8 cellular contexts compared by ENCODE assay signal in genomic region chr17:50507871-50508572, GRCh38. TPM values are rescaled to one million over a fixed set of nuclear protein-coding genes. Genes with fewer than 3 reads are reported as not detected.
DNase-seq lines count a peak whose midpoint lies in the region; ATAC-seq and TF ChIP-seq lines count a peak whose summit lies in the region.

A gene with protein sequence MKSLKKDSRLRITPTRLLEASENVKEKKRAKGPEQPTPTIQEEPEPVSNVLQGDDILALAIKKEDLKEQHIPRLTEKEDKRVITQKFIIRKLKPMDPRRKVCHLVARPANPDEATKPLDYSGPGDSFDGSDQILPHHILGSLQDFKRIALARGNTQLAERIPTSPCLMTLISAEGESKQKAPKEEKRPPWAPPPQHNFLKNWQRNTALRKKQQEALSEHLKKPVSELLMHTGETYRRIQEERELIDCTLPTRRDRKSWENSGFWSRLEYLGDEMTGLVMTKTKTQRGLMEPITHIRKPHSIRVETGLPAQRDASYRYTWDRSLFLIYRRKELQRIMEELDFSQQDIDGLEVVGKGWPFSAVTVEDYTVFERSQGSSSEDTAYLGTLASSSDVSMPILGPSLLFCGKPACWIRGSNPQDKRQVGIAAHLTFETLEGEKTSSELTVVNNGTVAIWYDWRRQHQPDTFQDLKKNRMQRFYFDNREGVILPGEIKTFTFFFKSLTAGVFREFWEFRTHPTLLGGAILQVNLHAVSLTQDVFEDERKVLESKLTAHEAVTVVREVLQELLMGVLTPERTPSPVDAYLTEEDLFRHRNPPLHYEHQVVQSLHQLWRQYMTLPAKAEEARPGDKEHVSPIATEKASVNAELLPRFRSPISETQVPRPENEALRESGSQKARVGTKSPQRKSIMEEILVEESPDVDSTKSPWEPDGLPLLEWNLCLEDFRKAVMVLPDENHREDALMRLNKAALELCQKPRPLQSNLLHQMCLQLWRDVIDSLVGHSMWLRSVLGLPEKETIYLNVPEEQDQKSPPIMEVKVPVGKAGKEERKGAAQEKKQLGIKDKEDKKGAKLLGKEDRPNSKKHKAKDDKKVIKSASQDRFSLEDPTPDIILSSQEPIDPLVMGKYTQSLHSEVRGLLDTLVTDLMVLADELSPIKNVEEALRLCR (plus strand): TSS chr17:50508439. CDS start chr17:50508675, 236 bp downstream.

- peak; percentile 63 for ATAC-seq in lung (ENCODE audit: insufficient read depth, low FRiP score)

- TF ChIP-seq CTCF in lung (IDR thresholded peaks at IDR 0.05; ENCODE audit: control extremely low read depth, extremely low read depth): no peak

- peak; percentile 46 to 87 for DNase-seq in NCI-H526 (lab: John Stamatoyannopoulos, UW)
- DNase-seq in NCI-H526 treated with DMSO at 0.1 percent for 48 hours (lab: John Stamatoyannopoulos, UW): no peak
- peak; percentile 62 for DNase-seq in NCI-H2196 treated with DMSO at 0.1 percent for 48 hours (lab: John Stamatoyannopoulos, UW; ENCODE audit: unreplicated experiment)
- DNase-seq in activated CD8-positive, alpha-beta memory T cell treated with anti-CD3 and anti-CD28 coated beads for 1 hour (ENCODE audit: extremely low read depth in 1 of 2, low read depth in 1 of 2): peak; percentile 16 to 74
- DNase-seq in effector CD4-positive, alpha-beta T cell: peak; percentile 75
- DNase-seq in lung (ENCODE audit: low spot score): peak; percentile 66
- DNase-seq in stimulated activated CD4-positive, alpha-beta T cell treated with anti-CD3 and anti-CD28 coated beads, TNF-alpha, amount 100 ng/mL, for 1 hour (ENCODE audit: low read depth in 3 of 3, low spot score in 1 of 3): peak; percentile 9 to 62 (median 42)
- DNase-seq in HuH-7 (ENCODE audit: low spot score): no peak

- H3K4me1 ChIP-seq in lung (ENCODE audit: control insufficient read depth in 2 of 2, insufficient read depth in 2 of 2, low read length in 2 of 2): peaks cover 0 to 3% of the 10 kb centered on the region in 2 donors

- 7 to 11% methylated on average over 42 to 66 of the region's 66 CpGs for WGBS in lung, 2 donors

- H3K27ac ChIP-seq in lung (ENCODE audit: low read depth in 1 of 2, low read length in 1 of 2): peak within 1 kb of the TSS; percentile 23 to 36

- peak within 1 kb of the TSS; percentile 46 for H3K4me3 ChIP-seq in lung

- H3K9me3 ChIP-seq in lung (ENCODE audit: control insufficient read depth in 2 of 2, insufficient read depth in 1 of 2, low read length in 1 of 2): no peaks in the 10 kb centered on the region

- H3K36me3 ChIP-seq in lung (ENCODE audit: control insufficient read depth in 2 of 2, insufficient read depth in 2 of 2, low read length in 2 of 2): no peaks in the 10 kb centered on the region

- no peaks in the 10 kb centered on the region for H3K27me3 ChIP-seq in lung (ENCODE audit: control insufficient read depth, insufficient read depth)

RNA-seq across cellular contexts. Expression of the gene that starts here (rescaled TPM):
- total RNA-seq in lung: 1 to 10 TPM; 4.7 to 6.4 TPM
- polyA plus RNA-seq in lung: under 1 TPM; 0.73 to 0.90 TPM

Comparison
In these comparisons a context has a peak if more than half of its experiments do, and no peak if none do; other contexts are left out.
1. DNase-seq: peak in NCI-H526 (2 of 2), NCI-H2196 treated with DMSO at 0.1 percent for 48 hours (single experiment), activated CD8-positive, alpha-beta memory T cell treated with anti-CD3 and anti-CD28 coated beads for 1 hour (2 of 2), effector CD4-positive, alpha-beta T cell (single experiment), lung (single experiment) and stimulated activated CD4-positive, alpha-beta T cell treated with anti-CD3 and anti-CD28 coated beads, TNF-alpha, amount 100 ng/mL, for 1 hour (3 of 3); none in NCI-H526 treated with DMSO at 0.1 percent for 48 hours (single experiment) and HuH-7 (single experiment).